8 cellular contexts compared by ENCODE assay signal in genomic region chr4:100093091-100093866, GRCh38.
A peak's percentile ranks its signal among the peaks of the same experiment; 100 is the strongest.
DNase-seq lines count a peak whose midpoint lies in the region; ATAC-seq and TF ChIP-seq lines count a peak whose summit lies in the region.

No MANE protein-coding gene starts in this region.

- H3K79me2 ChIP-seq in DND-41 (ENCODE audit: insufficient read depth, low read length) (no peaks in the 10 kb centered on the region), PC-3 (ENCODE audit: low read length) (no peaks in the 10 kb centered on the region), fibroblast of lung (ENCODE audit: control insufficient read depth, insufficient read depth, low read length) (no peaks in the 10 kb centered on the region)

- H3K27me3 ChIP-seq in DND-41 (ENCODE audit: insufficient read depth, low read length, poor library complexity) (no peaks in the 10 kb centered on the region), PC-3 (ENCODE audit: low read length) (no peaks in the 10 kb centered on the region), fibroblast of lung (ENCODE audit: control insufficient read depth, insufficient read depth, low read length) (no peaks in the 10 kb centered on the region)

- intact Hi-C loops in PC-3 (cut with micrococcal nuclease), result loop anchor here (1.0 to 10.0 kb wide), 3 partner anchors 332 to 649 kb away; no protein-coding TSS in a partner anchor

- peak overlapping the region; percentile 15 for H3K27ac Mint-ChIP-seq in nephron progenitor cell

- H3K27ac ChIP-seq in DND-41 (ENCODE audit: low read length) (peak overlapping the region; percentile 62), PC-3 (ENCODE audit: low read length) (no peak overlapping the region), fibroblast of lung (ENCODE audit: insufficient read depth, low read length) (no peak overlapping the region)

- H3K4me1 ChIP-seq in DND-41 (ENCODE audit: insufficient read depth, low read length), result peaks cover 13% of the 10 kb centered on the region
- H3K4me1 ChIP-seq in PC-3 (ENCODE audit: insufficient read depth, low read length), result peaks cover 10% of the 10 kb centered on the region
- H3K4me1 ChIP-seq in fibroblast of lung (ENCODE audit: control insufficient read depth, extremely low read depth, insufficient read depth, low read length), result no peaks in the 10 kb centered on the region

- H3K9me2 ChIP-seq in PC-3 (replicated peaks; ENCODE audit: low read length), result no peaks in the 10 kb centered on the region

- no peak overlapping the region for H3K4me3 ChIP-seq in DND-41 (ENCODE audit: low read depth in 1 of 2, low read length in 2 of 2)
- H3K4me3 ChIP-seq in Jurkat, Clone E6-1 (ENCODE audit: low read length), result no peak overlapping the region
- no peak overlapping the region for H3K4me3 ChIP-seq in PC-3 (ENCODE audit: low read length)
- no peak overlapping the region for H3K4me3 ChIP-seq in fibroblast of lung (replicated peaks in 1 of 4; ENCODE audit: control extremely low read depth in 1 of 4, insufficient read depth in 1 of 4, low read depth in 3 of 4, low read length in 4 of 4)

- no peaks in the 10 kb centered on the region for H3K36me3 Mint-ChIP-seq in activated T-cell treated with anti-CD3 and anti-CD28 coated beads, Interleukin-2, amount 50 U/mL, for 4 hours (ENCODE audit: insufficient read depth)
- H3K36me3 Mint-ChIP-seq in nephron progenitor cell (ENCODE audit: low read depth), result no peaks in the 10 kb centered on the region

- H3K4me3 Mint-ChIP-seq in activated T-cell treated with anti-CD3 and anti-CD28 coated beads, Interleukin-2, amount 50 U/mL, for 4 hours, result no peak overlapping the region
- no peak overlapping the region for H3K4me3 Mint-ChIP-seq in nephron progenitor cell

- POLR2A ChIA-PET in PC-3 (lab: Charles Lee; ENCODE audit: unreplicated experiment), result interaction anchor here (0.6 kb wide), 1 partner anchor 95 kb away, joined by 3 read pairs; no protein-coding TSS in a partner anchor

- H3K9me3 Mint-ChIP-seq in activated T-cell treated with anti-CD3 and anti-CD28 coated beads, Interleukin-2, amount 50 U/mL, for 4 hours, result no peaks in the 10 kb centered on the region
- H3K9me3 Mint-ChIP-seq in nephron progenitor cell, result no peaks in the 10 kb centered on the region

- H3K36me3 ChIP-seq in DND-41 (ENCODE audit: insufficient read depth, low read length) (no peaks in the 10 kb centered on the region), PC-3 (ENCODE audit: low read depth, low read length) (no peaks in the 10 kb centered on the region; the same call in 1 of the 2 replicates), fibroblast of lung (ENCODE audit: control insufficient read depth, insufficient read depth, low read length) (no peaks in the 10 kb centered on the region)

- no peak overlapping the region; the same call in 1 of the 2 replicates for H3K4me2 ChIP-seq in DND-41 (ENCODE audit: insufficient read depth, low read length)
- 0 out of 2 replicates have a peak overlapping the region, but pooled peaks have one; percentile 18 for H3K4me2 ChIP-seq in PC-3 (ENCODE audit: low read length)
- H3K4me2 ChIP-seq in fibroblast of lung (ENCODE audit: extremely low read depth, insufficient read depth, low read length), result peak overlapping the region; percentile 16

- TF ChIP-seq CTCF in DND-41 (IDR thresholded peaks at IDR 0.05; ENCODE audit: borderline replicate concordance, extremely low read depth, low read length, poor library complexity, severe bottlenecking) (peak; percentile 85), PC-3 (conservative IDR thresholded peaks at IDR 0.05; ENCODE audit: low read depth, low read length) (peak; percentile 77), fibroblast of lung (conservative IDR thresholded peaks at IDR 0.05 in 1 of 2, IDR thresholded peaks at IDR 0.05 in 1 of 2; ENCODE audit: low read depth in 1 of 2, low read length in 2 of 2) (peak; percentile 83), nephron progenitor cell (IDR thresholded peaks at IDR 0.05) (peak; percentile 77)

- no peaks in the 10 kb centered on the region for H3K9me3 ChIP-seq in DND-41 (ENCODE audit: insufficient read depth, low read length, severe bottlenecking)
- H3K9me3 ChIP-seq in PC-3 (ENCODE audit: low read length), result no peaks in the 10 kb centered on the region
- no peaks in the 10 kb centered on the region for H3K9me3 ChIP-seq in fibroblast of lung (ENCODE audit: control insufficient read depth, insufficient read depth, low read depth, low read length)

- no peaks in the 10 kb centered on the region for H3K27me3 Mint-ChIP-seq in activated T-cell treated with anti-CD3 and anti-CD28 coated beads, Interleukin-2, amount 50 U/mL, for 4 hours (ENCODE audit: low read depth)
- peaks cover 7% of the 10 kb centered on the region for H3K27me3 Mint-ChIP-seq in nephron progenitor cell (ENCODE audit: low read depth, poor library complexity)

- H2AFZ ChIP-seq in DND-41 (ENCODE audit: low read depth, low read length) (peak overlapping the region; percentile 68), PC-3 (ENCODE audit: low read length) (peak overlapping the region; percentile 82), fibroblast of lung (ENCODE audit: low read length) (peak overlapping the region; percentile 48)

- no peak overlapping the region for H3K9ac ChIP-seq in DND-41 (ENCODE audit: low read depth, low read length)
- peak overlapping the region; percentile 56 for H3K9ac ChIP-seq in PC-3 (ENCODE audit: low read length)
- no peak overlapping the region for H3K9ac ChIP-seq in fibroblast of lung (ENCODE audit: insufficient read depth, low read length)

- H3K4me1 Mint-ChIP-seq in activated T-cell treated with anti-CD3 and anti-CD28 coated beads, Interleukin-2, amount 50 U/mL, for 4 hours (ENCODE audit: low read depth), result peaks cover 33% of the 10 kb centered on the region
- peaks cover 35% of the 10 kb centered on the region for H3K4me1 Mint-ChIP-seq in nephron progenitor cell

- BruUV-seq in PC-3 (replicated peaks; lab: Mats Ljungman, UMichigan), result no TSS peak

- peak; percentile 99 for ATAC-seq in DND-41 (ENCODE audit: insufficient read depth, low read depth)
- ATAC-seq in GM21786 (IDR thresholded peaks at IDR 0.05; ENCODE audit: unreplicated experiment), result peak; percentile 91
- peak; percentile 89 for ATAC-seq in PC-3
- peak; percentile 95 to 98 for ATAC-seq in activated T-cell treated with anti-CD3 and anti-CD28 coated beads, Interleukin-2, amount 50 U/mL, for 4 hours

- CTCF ChIA-PET in PC-3 (lab: Charles Lee), result interaction anchor here (0.5 to 0.9 kb wide), 9 partner anchors 17 to 644 kb away, joined by 3 to 9 read pairs (median 4); no protein-coding TSS in a partner anchor

- DNase-seq in DND-41, result peak; percentile 86
- DNase-seq in Jurkat, Clone E6-1 (ENCODE audit: low read depth, low spot score), result peak; percentile 87
- DNase-seq in PC-3, result peak; percentile 86
- peak; percentile 80 for DNase-seq in activated T-cell treated with anti-CD3 and anti-CD28 coated beads, Interleukin-2, amount 50 U/mL, for 4 hours
- peak; percentile 80 to 86 for DNase-seq in fibroblast of lung (ENCODE audit: low read depth in 2 of 2)
- peak; percentile 72 for DNase-seq in nephron progenitor cell
- peak; percentile 84 for DNase-seq in stimulated activated naive CD4-positive, alpha-beta T cell treated with Interleukin-2 at 50 U/mL for 16 hours (lab: John Stamatoyannopoulos, UW)

- H3F3A ChIP-seq in PC-3 (ENCODE audit: low read length, unreplicated experiment), result no peaks in the 10 kb centered on the region

- H4K20me1 ChIP-seq in DND-41 (ENCODE audit: insufficient read depth, low read length), result no peaks in the 10 kb centered on the region
- no peaks in the 10 kb centered on the region for H4K20me1 ChIP-seq in PC-3 (ENCODE audit: low read length)
- H4K20me1 ChIP-seq in fibroblast of lung (ENCODE audit: control insufficient read depth, extremely low read depth, insufficient read depth, low read length), result no peaks in the 10 kb centered on the region
